ENCODE assay signal across 27 cellular contexts in the genomic region with DNA sequence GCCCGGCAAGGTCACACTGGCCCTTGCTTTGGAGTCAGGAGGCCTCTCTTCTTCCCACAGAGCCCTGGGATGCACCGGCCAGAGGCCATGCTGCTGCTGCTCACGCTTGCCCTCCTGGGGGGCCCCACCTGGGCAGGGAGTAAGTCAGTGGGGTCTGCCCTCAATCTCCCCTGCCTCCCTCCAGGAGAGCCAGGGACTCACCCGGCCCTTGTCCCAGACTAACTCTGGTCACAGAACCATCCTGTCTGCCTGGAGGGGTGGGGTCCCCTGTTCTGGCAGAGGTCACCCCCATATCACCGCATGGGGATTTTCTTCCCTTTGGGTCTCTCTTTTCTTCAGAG. TPM values are rescaled to one million over a fixed set of nuclear protein-coding genes. Genes with fewer than 3 reads are reported as not detected.
A peak's percentile ranks its signal among the peaks of the same experiment; 100 is the strongest.
DNase-seq lines count a peak whose midpoint lies in the region; ATAC-seq and TF ChIP-seq lines count a peak whose summit lies in the region.
"Had no signal": no experiment of that assay in that cellular context is flagged by ENCODE, and none has a peak within 500 bp of the region (broad histone marks: within the 10 kb centered on the region; RNA-seq: fewer than 3 reads in every experiment).

No MANE protein-coding gene starts in this region.

- peaks cover 5% of the 10 kb centered on the region for H3K27me3 Mint-ChIP-seq in activated CD4-positive, alpha-beta T cell treated with anti-CD3 and anti-CD28 coated beads, Interleukin-2, amount 10 ng/mL, durations not matched to agents 7 days and 5 days
- peaks cover 13% of the 10 kb centered on the region for H3K27me3 Mint-ChIP-seq in dendritic cell treated with granulocyte-macrophage colony-stimulating factor and Interleukin-4, amounts not matched to agents 40 ng/mL and 50 ng/mL, for 4 days

- POLR2A ChIA-PET in activated CD4-positive, alpha-beta T cell treated with anti-CD3 and anti-CD28 coated beads, Interleukin-2, amount 10 ng/mL, durations not matched to agents 7 days and 5 days (lab: Charles Lee): no interaction called here
- POLR2A ChIA-PET in IMR-90 (lab: Charles Lee; ENCODE audit: unreplicated experiment): no interaction called here

- H4K8ac ChIP-seq in IMR-90 (ENCODE audit: low read depth in 2 of 2, low read length in 2 of 2): no peak overlapping the region

- H2BK15ac ChIP-seq in IMR-90 (ENCODE audit: low read depth, low read length): no peak overlapping the region

- no peak overlapping the region for H3K23ac ChIP-seq in IMR-90 (ENCODE audit: low read depth, low read length)

- H3K27me3 ChIP-seq in IMR-90 (ENCODE audit: control insufficient read depth, insufficient read depth, low read length): peaks cover 44% of the 10 kb centered on the region
- H3K27me3 ChIP-seq: MG63, neural progenitor cell, vagina had no signal

- CTCF ChIA-PET in activated CD4-positive, alpha-beta T cell treated with anti-CD3 and anti-CD28 coated beads, Interleukin-2, amount 10 ng/mL, durations not matched to agents 7 days and 5 days (lab: Charles Lee): interaction anchor here (1.1 to 1.9 kb wide), 3 partner anchors 9 to 90 kb away, joined by 3 to 6 read pairs (median 3); no protein-coding TSS in a partner anchor
- CTCF ChIA-PET in IMR-90 (lab: Yijun Ruan, JAX): no interaction called here

- BruUV-seq in IMR-90 (replicated peaks; lab: Mats Ljungman, UMichigan): no TSS peak

- H3K4me2 ChIP-seq in IMR-90 (ENCODE audit: low read depth, low read length): no peak overlapping the region
- H3K4me2 ChIP-seq: A549, neural progenitor cell had no signal

- no peak overlapping the region for H3K4ac ChIP-seq in IMR-90 (ENCODE audit: low read depth, low read length)

- intact Hi-C loops in IMR-90 (cut with micrococcal nuclease): no loop called here
- intact Hi-C loops in dendritic cell treated with granulocyte-macrophage colony-stimulating factor and Interleukin-4, amounts not matched to agents 40 ng/mL and 50 ng/mL, for 4 days (cut with micrococcal nuclease): no loop called here

- no peak overlapping the region for H3K56ac ChIP-seq in IMR-90 (ENCODE audit: extremely low read depth, insufficient read depth, low read length)

- H3K4me1 ChIP-seq in IMR-90 (ENCODE audit: control insufficient read depth, insufficient read depth, low read length): peaks cover 2% of the 10 kb centered on the region
- H3K4me1 ChIP-seq: neural progenitor cell had no signal

- H2BK120ac ChIP-seq in IMR-90 (ENCODE audit: low read depth, low read length): no peak overlapping the region

- no peak for DNase-seq in activated CD4-positive, alpha-beta T cell treated with anti-CD3 and anti-CD28 coated beads, Interleukin-2, amount 10 ng/mL, durations not matched to agents 7 days and 5 days
- no peak for DNase-seq in activated CD4-positive, alpha-beta T cell treated with anti-CD3 and anti-CD28 coated beads for 48 hours
- no peak for DNase-seq in IMR-90
- DNase-seq: activated T-cell treated with anti-CD3 and anti-CD28 coated beads, Interleukin-2, amount 50 U/mL, for 4 hours; MG63; NCI-H1436 treated with DMSO at 0.1 percent for 48 hours; NCI-H2171; NCI-H524 treated with DMSO at 0.1 percent for 48 hours; stimulated activated CD4-positive, alpha-beta T cell treated with anti-CD3 and anti-CD28 coated beads, Interleukin-4, amount 100 ng/mL, for 24 hours; SW 1271; WERI-Rb-1 had no signal

- TF ChIP-seq RAD21 in IMR-90 (IDR thresholded peaks at IDR 0.05; ENCODE audit: low read length): no peak

- TF ChIP-seq CTCF in IMR-90 (conservative IDR thresholded peaks at IDR 0.05; ENCODE audit: low read depth, low read length): no peak

- H3K4me3 ChIP-seq in IMR-90 (ENCODE audit: insufficient read depth, low read depth, low read length) (no peak overlapping the region), skin epidermis (peak overlapping the region in 1 of 7 experiments; percentile 25)
- H3K4me3 ChIP-seq: A549, MG63, mucosa of descending colon, neural progenitor cell, vagina had no signal

- no peaks in the 10 kb centered on the region for H3K36me3 ChIP-seq in IMR-90 (ENCODE audit: control insufficient read depth, insufficient read depth, low read length)
- H3K36me3 ChIP-seq: MG63, neural progenitor cell, spleen, vagina, WERI-Rb-1 had no signal

- no peak for ATAC-seq in IMR-90 (ENCODE audit: low read depth)
- no peak for ATAC-seq in GM21367 (IDR thresholded peaks at IDR 0.05; ENCODE audit: unreplicated experiment)
- ATAC-seq in HG02885 (IDR thresholded peaks at IDR 0.05; ENCODE audit: poor library complexity, unreplicated experiment): no peak
- ATAC-seq in GM18861 (IDR thresholded peaks at IDR 0.05; ENCODE audit: unreplicated experiment): no peak
- ATAC-seq: activated naive CD4-positive, alpha-beta T cell treated with anti-CD3 and anti-CD28 coated beads, Interleukin-2, amount 50 U/mL, for 72 hours; Right ventricle myocardium inferior had no signal

- H3K27ac ChIP-seq in IMR-90 (ENCODE audit: insufficient read depth, low read length): no peak overlapping the region
- peak overlapping the region in 14 of 21 experiments; percentile 2 to 79 (median 72) for H3K27ac ChIP-seq in skin epidermis
- H3K27ac ChIP-seq: neural progenitor cell, vagina, WERI-Rb-1 had no signal

- H3K9me3 Mint-ChIP-seq in activated CD4-positive, alpha-beta T cell treated with anti-CD3 and anti-CD28 coated beads, Interleukin-2, amount 10 ng/mL, durations not matched to agents 7 days and 5 days: no peaks in the 10 kb centered on the region
- no peaks in the 10 kb centered on the region for H3K9me3 Mint-ChIP-seq in dendritic cell treated with granulocyte-macrophage colony-stimulating factor and Interleukin-4, amounts not matched to agents 40 ng/mL and 50 ng/mL, for 4 days
- H3K9me3 Mint-ChIP-seq: activated naive CD4-positive, alpha-beta T cell treated with anti-CD3 and anti-CD28 coated beads, Interleukin-2, amount 50 U/mL, for 72 hours; activated T-cell treated with anti-CD3 and anti-CD28 coated beads, Interleukin-2, amount 50 U/mL, for 4 hours; IgD-negative memory B cell; neural progenitor cell had no signal

- H4K5ac ChIP-seq in IMR-90 (ENCODE audit: low read depth, low read length): no peak overlapping the region

- H4K20me1 ChIP-seq in IMR-90 (ENCODE audit: insufficient read depth, low read length): 0 out of 2 replicates have a peak, but pooled peaks cover 2% of the 10 kb centered on the region

- H3K4me3 Mint-ChIP-seq in activated CD4-positive, alpha-beta T cell treated with anti-CD3 and anti-CD28 coated beads, Interleukin-2, amount 10 ng/mL, durations not matched to agents 7 days and 5 days: no peak overlapping the region
- H3K4me3 Mint-ChIP-seq in dendritic cell treated with granulocyte-macrophage colony-stimulating factor and Interleukin-4, amounts not matched to agents 40 ng/mL and 50 ng/mL, for 4 days: peak overlapping the region; percentile 69
- H3K4me3 Mint-ChIP-seq: activated T-cell treated with anti-CD3 and anti-CD28 coated beads, Interleukin-2, amount 50 U/mL, for 4 hours; neural progenitor cell had no signal

- no peaks in the 10 kb centered on the region for H3K9me3 ChIP-seq in IMR-90 (ENCODE audit: control insufficient read depth, insufficient read depth, low read length)
- H3K9me3 ChIP-seq: A549, MG63, mucosa of descending colon, spleen, vagina had no signal

- H3K36me3 Mint-ChIP-seq in activated CD4-positive, alpha-beta T cell treated with anti-CD3 and anti-CD28 coated beads, Interleukin-2, amount 10 ng/mL, durations not matched to agents 7 days and 5 days (ENCODE audit: low read depth): no peaks in the 10 kb centered on the region
- peaks cover 12% of the 10 kb centered on the region for H3K36me3 Mint-ChIP-seq in dendritic cell treated with granulocyte-macrophage colony-stimulating factor and Interleukin-4, amounts not matched to agents 40 ng/mL and 50 ng/mL, for 4 days (ENCODE audit: low read depth)
- H3K36me3 Mint-ChIP-seq: activated naive CD4-positive, alpha-beta T cell treated with anti-CD3 and anti-CD28 coated beads, Interleukin-2, amount 50 U/mL, for 72 hours; IgD-negative memory B cell; neural progenitor cell had no signal

- WGBS in IMR-90 (ENCODE audit: extremely low coverage in 2 of 2, insufficient read length in 1 of 2), 2 experiments: no CpG with 5 or more reads among the region's 5 CpGs

- peaks cover 4% of the 10 kb centered on the region for H3K9me1 ChIP-seq in IMR-90 (ENCODE audit: insufficient read depth, low read length)

- H2BK5ac ChIP-seq in IMR-90 (ENCODE audit: low read depth, low read length, poor library complexity, severe bottlenecking): no peak overlapping the region

- no peak overlapping the region for H4K91ac ChIP-seq in IMR-90 (ENCODE audit: insufficient read depth, low read depth, low read length)

- peak overlapping the region; percentile 39 for H2AFZ ChIP-seq in IMR-90 (replicated peaks; ENCODE audit: low read length, poor library complexity)
- H2AFZ ChIP-seq: neural progenitor cell had no signal

- dilution Hi-C loops in IMR-90 (cut with HindIII; ENCODE audit: low sequenced_read_pairs, unreplicated experiment): no loop called here

- H3K4me1 Mint-ChIP-seq in activated CD4-positive, alpha-beta T cell treated with anti-CD3 and anti-CD28 coated beads, Interleukin-2, amount 10 ng/mL, durations not matched to agents 7 days and 5 days: no peaks in the 10 kb centered on the region
- peaks cover 23% of the 10 kb centered on the region for H3K4me1 Mint-ChIP-seq in dendritic cell treated with granulocyte-macrophage colony-stimulating factor and Interleukin-4, amounts not matched to agents 40 ng/mL and 50 ng/mL, for 4 days (ENCODE audit: low read depth)
- H3K4me1 Mint-ChIP-seq: IgD-negative memory B cell had no signal

- H3K9ac ChIP-seq in IMR-90 (ENCODE audit: low read depth, low read length): no peak overlapping the region
- H3K9ac ChIP-seq: neural progenitor cell had no signal

- no peak overlapping the region for H2AK5ac ChIP-seq in IMR-90 (ENCODE audit: low read depth, low read length)

- in situ Hi-C loops in IMR-90 (cut with MboI; ENCODE audit: low sequenced_read_pairs): loop anchor here (10.0 kb wide), 1 partner anchor 84 kb away; a partner anchor contains a TSS

- no peak overlapping the region for H2AK9ac ChIP-seq in IMR-90 (replicated peaks; ENCODE audit: low read depth, low read length, poor library complexity)

- no peak for TF ChIP-seq POLR2A in IMR-90 (IDR thresholded peaks at IDR 0.05; ENCODE audit: low read depth, low read length)

- peak overlapping the region; percentile 41 for H3K27ac Mint-ChIP-seq in activated CD4-positive, alpha-beta T cell treated with anti-CD3 and anti-CD28 coated beads, Interleukin-2, amount 10 ng/mL, durations not matched to agents 7 days and 5 days
- H3K27ac Mint-ChIP-seq in dendritic cell treated with granulocyte-macrophage colony-stimulating factor and Interleukin-4, amounts not matched to agents 40 ng/mL and 50 ng/mL, for 4 days: peak overlapping the region; percentile 80
- H3K27ac Mint-ChIP-seq: activated naive CD4-positive, alpha-beta T cell treated with anti-CD3 and anti-CD28 coated beads, Interleukin-2, amount 50 U/mL, for 72 hours; IgD-negative memory B cell; neural progenitor cell had no signal

- no peak overlapping the region for H3K14ac ChIP-seq in IMR-90 (replicated peaks; ENCODE audit: low read depth, low read length)

- H2BK20ac ChIP-seq in IMR-90 (ENCODE audit: low read depth, low read length): no peak overlapping the region

- H3K18ac ChIP-seq in IMR-90 (ENCODE audit: low read depth, low read length): no peak overlapping the region

- H3K79me1 ChIP-seq in IMR-90 (ENCODE audit: low read depth in 1 of 2, low read length in 2 of 2): no peaks in the 10 kb centered on the region

RNA-seq across cellular contexts. Expression of a gene that starts 0.2 kb away (rescaled TPM):
- total RNA-seq in activated CD4-positive, alpha-beta T cell treated with anti-CD3 and anti-CD28 coated beads, Interleukin-2, amount 10 ng/mL, durations not matched to agents 7 days and 5 days: 1 to 10 TPM; 2.3 to 3.1 TPM
- total RNA-seq in IMR-90 (2012; rRNA removed): 0.28 and 0.54 TPM in 2 replicates
- 0.46 and 0.65 TPM in 2 replicates for polyA plus RNA-seq in IMR-90 (2012; rRNA removed)
- 0.34 and 0.63 TPM in 2 replicates for polyA plus RNA-seq in IMR-90 (2012; cell fraction: cytosol; rRNA removed)
- polyA plus RNA-seq in IMR-90 (2012; cell fraction: nucleus; rRNA removed; ENCODE audit: low replicate concordance): 0.33 and 0.70 TPM in 2 replicates
- total RNA-seq: left lobe of liver had no signal
- polyA plus RNA-seq: IgD-negative memory B cell had no signal

RNA-seq across cellular contexts. Expression of a gene that starts 13.3 kb away (rescaled TPM):
- total RNA-seq in activated CD4-positive, alpha-beta T cell treated with anti-CD3 and anti-CD28 coated beads, Interleukin-2, amount 10 ng/mL, durations not matched to agents 7 days and 5 days: under 1 TPM; 0.27 to 0.67 TPM
- total RNA-seq in IMR-90 (2012; rRNA removed): not detected in 2 replicates
- 0.21 and 0.47 TPM in 2 replicates for polyA plus RNA-seq in IMR-90 (2012; rRNA removed)
- polyA plus RNA-seq in IMR-90 (2012; cell fraction: cytosol; rRNA removed): 0.26 and 0.41 TPM in 2 replicates
- 0.57 and 0.59 TPM in 2 replicates for polyA plus RNA-seq in IMR-90 (2012; cell fraction: nucleus; rRNA removed; ENCODE audit: low replicate concordance)
- total RNA-seq: left lobe of liver, Right ventricle myocardium inferior, vagina had no signal

RNA-seq across cellular contexts. Expression of a gene that starts 27.6 kb away (rescaled TPM):
- not detected for total RNA-seq in activated CD4-positive, alpha-beta T cell treated with anti-CD3 and anti-CD28 coated beads, Interleukin-2, amount 10 ng/mL, durations not matched to agents 7 days and 5 days
- total RNA-seq in IMR-90 (2012; rRNA removed): not detected in 2 replicates
- not detected in 2 replicates for polyA plus RNA-seq in IMR-90 (2012; rRNA removed)
- polyA plus RNA-seq in IMR-90 (2012; cell fraction: cytosol; rRNA removed): 0.03 and 0.42 TPM in 2 replicates
- 0.63 and 1.1 TPM in 2 replicates for polyA plus RNA-seq in IMR-90 (2012; cell fraction: nucleus; rRNA removed; ENCODE audit: low replicate concordance)
- total RNA-seq: Right ventricle myocardium inferior had no signal
- polyA plus RNA-seq: BJ, IgD-negative memory B cell had no signal

RNA-seq across cellular contexts. Expression of a gene that starts 32.1 kb away (rescaled TPM):
- total RNA-seq in activated CD4-positive, alpha-beta T cell treated with anti-CD3 and anti-CD28 coated beads, Interleukin-2, amount 10 ng/mL, durations not matched to agents 7 days and 5 days: not detected
- not detected in 2 replicates for total RNA-seq in IMR-90 (2012; rRNA removed)
- polyA plus RNA-seq in IMR-90 (2012; rRNA removed): not detected in 2 replicates
- polyA plus RNA-seq in IMR-90 (2012; cell fraction: cytosol; rRNA removed): not detected in 2 replicates
- not detected in 2 replicates for polyA plus RNA-seq in IMR-90 (2012; cell fraction: nucleus; rRNA removed; ENCODE audit: low replicate concordance)
- total RNA-seq: activated naive CD4-positive, alpha-beta T cell treated with anti-CD3 and anti-CD28 coated beads, Interleukin-2, amount 50 U/mL, for 72 hours; activated T-cell treated with anti-CD3 and anti-CD28 coated beads, Interleukin-2, amount 50 U/mL, for 4 hours; left lobe of liver; mucosa of descending colon; Right ventricle myocardium inferior; spleen; subcutaneous adipose tissue; vagina had no signal
- polyA plus RNA-seq: A549, BJ, IgD-negative memory B cell, spleen had no signal

RNA-seq across cellular contexts. Expression of a gene that starts 43.0 kb away (rescaled TPM):
- total RNA-seq in activated CD4-positive, alpha-beta T cell treated with anti-CD3 and anti-CD28 coated beads, Interleukin-2, amount 10 ng/mL, durations not matched to agents 7 days and 5 days: not detected
- total RNA-seq in IMR-90 (2012; rRNA removed): not detected in 2 replicates
- not detected in 2 replicates for polyA plus RNA-seq in IMR-90 (2012; rRNA removed)
- not detected in 2 replicates for polyA plus RNA-seq in IMR-90 (2012; cell fraction: cytosol; rRNA removed)
- polyA plus RNA-seq in IMR-90 (2012; cell fraction: nucleus; rRNA removed; ENCODE audit: low replicate concordance): not detected in 2 replicates
- total RNA-seq: activated naive CD4-positive, alpha-beta T cell treated with anti-CD3 and anti-CD28 coated beads, Interleukin-2, amount 50 U/mL, for 72 hours; left lobe of liver; mucosa of descending colon; Right ventricle myocardium inferior; subcutaneous adipose tissue; vagina had no signal
- polyA plus RNA-seq: BJ, IgD-negative memory B cell had no signal
